ENCODE assay signal across 9 cellular contexts in the genomic region with DNA sequence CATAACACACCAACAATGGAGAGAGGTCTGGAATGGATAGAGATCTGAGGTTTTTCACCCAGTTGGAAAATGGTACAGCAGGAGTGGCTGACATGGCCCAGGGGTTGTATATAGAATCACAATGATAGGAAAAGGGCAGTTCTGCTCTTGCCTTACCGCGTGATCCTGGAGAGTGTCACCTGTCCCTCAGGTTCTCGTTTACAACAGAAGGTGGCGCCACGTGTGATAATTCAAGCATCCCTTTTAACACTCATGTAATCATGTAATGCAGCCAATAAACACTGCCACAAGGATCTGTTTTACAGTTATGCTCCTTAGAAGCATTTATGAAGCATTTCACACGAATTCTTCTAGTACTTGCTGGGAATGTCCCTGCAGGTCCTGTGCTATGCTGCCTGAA. TPM values are rescaled to one million over a fixed set of nuclear protein-coding genes. Genes with fewer than 3 reads are reported as not detected.
DNase-seq lines count a peak whose midpoint lies in the region; ATAC-seq and TF ChIP-seq lines count a peak whose summit lies in the region.
"Had no signal": no experiment of that assay in that cellular context is flagged by ENCODE, and none has a peak within 500 bp of the region (broad histone marks: within the 10 kb centered on the region; RNA-seq: fewer than 3 reads in every experiment).

No MANE protein-coding gene starts in this region.

- H3K4me3 ChIP-seq in HFF-Myc (replicated peaks; ENCODE audit: low read depth, low read length): no peak overlapping the region

- no peaks in the 10 kb centered on the region for H3K9me3 ChIP-seq in T-helper 17 cell (ENCODE audit: control insufficient read depth, low read length, poor library complexity, severe bottlenecking)

- peaks cover 29% of the 10 kb centered on the region for H3K27me3 Mint-ChIP-seq in T-helper 17 cell

- TF ChIP-seq CTCF in HFF-Myc (IDR thresholded peaks at IDR 0.05; ENCODE audit: low read depth, low read length, missing control alignments): peak; percentile 20

- no peak overlapping the region for H3K4me3 Mint-ChIP-seq in T-helper 17 cell

- ATAC-seq in T-helper 17 cell: peak; percentile 59
- ATAC-seq in HG03469 (IDR thresholded peaks at IDR 0.05; ENCODE audit: unreplicated experiment): no peak
- ATAC-seq in GM21360 (IDR thresholded peaks at IDR 0.05; ENCODE audit: unreplicated experiment): no peak
- no peak for ATAC-seq in GM21423 (IDR thresholded peaks at IDR 0.05; ENCODE audit: unreplicated experiment)

- DNase-seq in DMS53 (lab: John Stamatoyannopoulos, UW) (peak; percentile 92), HFF-Myc (ENCODE audit: extremely low read depth, low read depth) (no peak), T-helper 17 cell (no peak), left kidney (ENCODE audit: low read depth, low spot score) (peak; percentile 77), middle frontal gyrus (ENCODE audit: extremely low spot score, low spot score) (no peak)

- H3K36me3 Mint-ChIP-seq in T-helper 17 cell (ENCODE audit: low read depth): no peaks in the 10 kb centered on the region

- H3K4me1 Mint-ChIP-seq in T-helper 17 cell: no peaks in the 10 kb centered on the region

- no peak overlapping the region for H3K27ac Mint-ChIP-seq in T-helper 17 cell

RNA-seq across cellular contexts. Expression of gene WFDC2, which starts 12.9 kb away (rescaled TPM):
- total RNA-seq in T-helper 17 cell: under 1 TPM in 1 of 2 donors, not detected in 1; 0.96 TPM
- total RNA-seq: fibroblast of lung had no signal

RNA-seq across cellular contexts. Expression of gene PIGT, which starts 40.7 kb away (rescaled TPM):
- 100 to 1,000 TPM; 115 to 136 TPM for total RNA-seq in T-helper 17 cell

RNA-seq across cellular contexts. Expression of gene DBNDD2, which starts 48.5 kb away (rescaled TPM):
- total RNA-seq in T-helper 17 cell: 10 to 100 TPM; 10.7 to 10.9 TPM

RNA-seq across cellular contexts. Expression of gene SPINT3, which starts 58.8 kb away (rescaled TPM):
- not detected for total RNA-seq in T-helper 17 cell
- total RNA-seq: fibroblast of lung had no signal

Comparison
In these comparisons a context has a peak if more than half of its experiments do, and no peak if none do; other contexts are left out.
1. DNase-seq: peak in DMS53 (single experiment) and left kidney (single experiment); none in HFF-Myc (single experiment), T-helper 17 cell (0 of 3) and middle frontal gyrus (single experiment).